1 cellular context compared by ENCODE assay signal in the genomic region with DNA sequence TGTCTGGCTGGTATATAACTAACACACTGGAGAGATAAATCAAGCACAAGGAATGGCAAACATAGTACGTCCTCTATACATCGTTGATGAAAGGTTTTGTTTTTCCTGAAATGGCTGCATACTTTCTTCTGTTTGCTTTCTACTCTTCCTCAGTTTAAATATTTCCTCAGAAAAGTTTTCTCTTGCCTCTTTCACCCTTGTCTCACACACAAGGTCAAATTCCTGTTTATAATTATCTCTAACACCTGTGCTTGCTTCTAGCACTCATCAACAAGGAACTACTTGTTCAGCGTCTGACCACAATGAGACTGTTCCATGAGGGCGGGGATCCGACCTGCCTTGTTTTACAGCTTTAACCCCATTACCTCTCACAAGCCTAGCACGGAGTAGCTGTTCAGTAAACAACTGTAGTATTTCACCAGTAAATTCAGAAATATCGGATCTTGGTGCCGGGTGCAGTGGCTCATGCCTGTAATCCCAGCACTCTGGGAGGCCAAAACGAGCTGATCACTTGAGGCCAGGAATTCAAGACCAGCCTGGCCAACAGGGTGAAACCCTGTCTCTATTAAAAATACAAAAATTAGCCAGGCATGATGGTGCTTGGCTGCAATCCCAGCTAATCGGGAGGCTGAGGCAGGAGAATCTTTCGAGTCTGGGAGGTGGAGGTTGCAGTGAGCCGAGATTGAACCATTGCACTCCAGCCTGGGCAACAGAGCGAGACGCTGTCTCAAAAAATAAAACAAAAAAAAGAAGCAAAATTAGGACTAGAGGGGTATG.
TF ChIP-seq lines count a peak whose summit lies in the region.

No MANE protein-coding gene starts in this region.

TF ChIP-seq in HepG2, 621 proteins besides CTCF, POLR2A, EP300 and RAD21 (continued from another document and continues in another):
- no peak for TF ChIP-seq ATM (IDR thresholded peaks at IDR 0.05; ENCODE audit: borderline replicate concordance)
- no peak for TF ChIP-seq KDM2A (CRISPR knock-in tag; IDR thresholded peaks at IDR 0.05; ENCODE audit: borderline replicate concordance, low read depth)
- TF ChIP-seq NCOA2 (CRISPR knock-in tag; IDR thresholded peaks at IDR 0.05), result peak; percentile 89
- no peak for TF ChIP-seq ZKSCAN1 (IDR thresholded peaks at IDR 0.05; ENCODE audit: low read length)
- peak; percentile 99 for TF ChIP-seq TBX2 (CRISPR knock-in tag; IDR thresholded peaks at IDR 0.05; ENCODE audit: borderline replicate concordance)
- TF ChIP-seq MEIS1 (CRISPR knock-in tag; IDR thresholded peaks at IDR 0.05; ENCODE audit: borderline replicate concordance), result no peak
- TF ChIP-seq, protein P1, sequence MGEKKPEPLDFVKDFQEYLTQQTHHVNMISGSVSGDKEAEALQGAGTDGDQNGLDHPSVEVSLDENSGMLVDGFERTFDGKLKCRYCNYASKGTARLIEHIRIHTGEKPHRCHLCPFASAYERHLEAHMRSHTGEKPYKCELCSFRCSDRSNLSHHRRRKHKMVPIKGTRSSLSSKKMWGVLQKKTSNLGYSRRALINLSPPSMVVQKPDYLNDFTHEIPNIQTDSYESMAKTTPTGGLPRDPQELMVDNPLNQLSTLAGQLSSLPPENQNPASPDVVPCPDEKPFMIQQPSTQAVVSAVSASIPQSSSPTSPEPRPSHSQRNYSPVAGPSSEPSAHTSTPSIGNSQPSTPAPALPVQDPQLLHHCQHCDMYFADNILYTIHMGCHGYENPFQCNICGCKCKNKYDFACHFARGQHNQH (CRISPR knock-in tag; IDR thresholded peaks at IDR 0.05), result peak; percentile 74
- no peak for TF ChIP-seq ZKSCAN5 (CRISPR knock-in tag; IDR thresholded peaks at IDR 0.05)
- no peak for TF ChIP-seq ZNF160 (CRISPR knock-in tag; IDR thresholded peaks at IDR 0.05)
- no peak for TF ChIP-seq ZNF207 (IDR thresholded peaks at IDR 0.05; ENCODE audit: borderline replicate concordance)
- peak; percentile 59 for TF ChIP-seq NR2F2 (IDR thresholded peaks at IDR 0.05; ENCODE audit: borderline replicate concordance, low read depth)
- no peak; the same call in 1 of the 2 replicates for TF ChIP-seq NR2C2 (CRISPR knock-in tag; IDR thresholded peaks at IDR 0.05; ENCODE audit: borderline replicate concordance)
- TF ChIP-seq, protein P2, sequence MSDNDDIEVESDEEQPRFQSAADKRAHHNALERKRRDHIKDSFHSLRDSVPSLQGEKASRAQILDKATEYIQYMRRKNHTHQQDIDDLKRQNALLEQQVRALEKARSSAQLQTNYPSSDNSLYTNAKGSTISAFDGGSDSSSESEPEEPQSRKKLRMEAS (IDR thresholded peaks at IDR 0.05), result 0 out of 2 replicates have a peak, but pooled peaks have one; percentile 23
- TF ChIP-seq, protein P3, sequence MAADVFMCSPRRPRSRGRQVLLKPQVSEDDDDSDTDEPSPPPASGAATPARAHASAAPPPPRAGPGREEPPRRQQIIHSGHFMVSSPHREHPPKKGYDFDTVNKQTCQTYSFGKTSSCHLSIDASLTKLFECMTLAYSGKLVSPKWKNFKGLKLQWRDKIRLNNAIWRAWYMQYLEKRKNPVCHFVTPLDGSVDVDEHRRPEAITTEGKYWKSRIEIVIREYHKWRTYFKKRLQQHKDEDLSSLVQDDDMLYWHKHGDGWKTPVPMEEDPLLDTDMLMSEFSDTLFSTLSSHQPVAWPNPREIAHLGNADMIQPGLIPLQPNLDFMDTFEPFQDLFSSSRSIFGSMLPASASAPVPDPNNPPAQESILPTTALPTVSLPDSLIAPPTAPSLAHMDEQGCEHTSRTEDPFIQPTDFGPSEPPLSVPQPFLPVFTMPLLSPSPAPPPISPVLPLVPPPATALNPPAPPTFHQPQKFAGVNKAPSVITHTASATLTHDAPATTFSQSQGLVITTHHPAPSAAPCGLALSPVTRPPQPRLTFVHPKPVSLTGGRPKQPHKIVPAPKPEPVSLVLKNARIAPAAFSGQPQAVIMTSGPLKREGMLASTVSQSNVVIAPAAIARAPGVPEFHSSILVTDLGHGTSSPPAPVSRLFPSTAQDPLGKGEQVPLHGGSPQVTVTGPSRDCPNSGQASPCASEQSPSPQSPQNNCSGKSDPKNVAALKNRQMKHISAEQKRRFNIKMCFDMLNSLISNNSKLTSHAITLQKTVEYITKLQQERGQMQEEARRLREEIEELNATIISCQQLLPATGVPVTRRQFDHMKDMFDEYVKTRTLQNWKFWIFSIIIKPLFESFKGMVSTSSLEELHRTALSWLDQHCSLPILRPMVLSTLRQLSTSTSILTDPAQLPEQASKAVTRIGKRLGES (CRISPR knock-in tag; IDR thresholded peaks at IDR 0.05; ENCODE audit: borderline replicate concordance), result no peak
- TF ChIP-seq JUND (CRISPR knock-in tag; IDR thresholded peaks at IDR 0.05), result no peak
- TF ChIP-seq, protein P4, sequence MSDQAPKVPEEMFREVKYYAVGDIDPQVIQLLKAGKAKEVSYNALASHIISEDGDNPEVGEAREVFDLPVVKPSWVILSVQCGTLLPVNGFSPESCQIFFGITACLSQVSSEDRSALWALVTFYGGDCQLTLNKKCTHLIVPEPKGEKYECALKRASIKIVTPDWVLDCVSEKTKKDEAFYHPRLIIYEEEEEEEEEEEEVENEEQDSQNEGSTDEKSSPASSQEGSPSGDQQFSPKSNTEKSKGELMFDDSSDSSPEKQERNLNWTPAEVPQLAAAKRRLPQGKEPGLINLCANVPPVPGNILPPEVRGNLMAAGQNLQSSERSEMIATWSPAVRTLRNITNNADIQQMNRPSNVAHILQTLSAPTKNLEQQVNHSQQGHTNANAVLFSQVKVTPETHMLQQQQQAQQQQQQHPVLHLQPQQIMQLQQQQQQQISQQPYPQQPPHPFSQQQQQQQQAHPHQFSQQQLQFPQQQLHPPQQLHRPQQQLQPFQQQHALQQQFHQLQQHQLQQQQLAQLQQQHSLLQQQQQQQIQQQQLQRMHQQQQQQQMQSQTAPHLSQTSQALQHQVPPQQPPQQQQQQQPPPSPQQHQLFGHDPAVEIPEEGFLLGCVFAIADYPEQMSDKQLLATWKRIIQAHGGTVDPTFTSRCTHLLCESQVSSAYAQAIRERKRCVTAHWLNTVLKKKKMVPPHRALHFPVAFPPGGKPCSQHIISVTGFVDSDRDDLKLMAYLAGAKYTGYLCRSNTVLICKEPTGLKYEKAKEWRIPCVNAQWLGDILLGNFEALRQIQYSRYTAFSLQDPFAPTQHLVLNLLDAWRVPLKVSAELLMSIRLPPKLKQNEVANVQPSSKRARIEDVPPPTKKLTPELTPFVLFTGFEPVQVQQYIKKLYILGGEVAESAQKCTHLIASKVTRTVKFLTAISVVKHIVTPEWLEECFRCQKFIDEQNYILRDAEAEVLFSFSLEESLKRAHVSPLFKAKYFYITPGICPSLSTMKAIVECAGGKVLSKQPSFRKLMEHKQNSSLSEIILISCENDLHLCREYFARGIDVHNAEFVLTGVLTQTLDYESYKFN (CRISPR knock-in tag; conservative IDR thresholded peaks at IDR 0.05), result peak; percentile 81
- no peak for TF ChIP-seq NCOA1 (CRISPR knock-in tag; IDR thresholded peaks at IDR 0.05)
- no peak for TF ChIP-seq HNRNPK (IDR thresholded peaks at IDR 0.05; ENCODE audit: low read depth, low read length, poor library complexity, severe bottlenecking)
- 0 out of 2 replicates have a peak, but pooled peaks have one; percentile 28 for TF ChIP-seq ZNF761 (CRISPR knock-in tag; conservative IDR thresholded peaks at IDR 0.05)
- no peak for TF ChIP-seq ZNF496 (CRISPR knock-in tag; IDR thresholded peaks at IDR 0.05; ENCODE audit: insufficient replicate concordance)
- no peak for TF ChIP-seq ZNF7 (CRISPR knock-in tag; IDR thresholded peaks at IDR 0.05)
- TF ChIP-seq, protein P5, sequence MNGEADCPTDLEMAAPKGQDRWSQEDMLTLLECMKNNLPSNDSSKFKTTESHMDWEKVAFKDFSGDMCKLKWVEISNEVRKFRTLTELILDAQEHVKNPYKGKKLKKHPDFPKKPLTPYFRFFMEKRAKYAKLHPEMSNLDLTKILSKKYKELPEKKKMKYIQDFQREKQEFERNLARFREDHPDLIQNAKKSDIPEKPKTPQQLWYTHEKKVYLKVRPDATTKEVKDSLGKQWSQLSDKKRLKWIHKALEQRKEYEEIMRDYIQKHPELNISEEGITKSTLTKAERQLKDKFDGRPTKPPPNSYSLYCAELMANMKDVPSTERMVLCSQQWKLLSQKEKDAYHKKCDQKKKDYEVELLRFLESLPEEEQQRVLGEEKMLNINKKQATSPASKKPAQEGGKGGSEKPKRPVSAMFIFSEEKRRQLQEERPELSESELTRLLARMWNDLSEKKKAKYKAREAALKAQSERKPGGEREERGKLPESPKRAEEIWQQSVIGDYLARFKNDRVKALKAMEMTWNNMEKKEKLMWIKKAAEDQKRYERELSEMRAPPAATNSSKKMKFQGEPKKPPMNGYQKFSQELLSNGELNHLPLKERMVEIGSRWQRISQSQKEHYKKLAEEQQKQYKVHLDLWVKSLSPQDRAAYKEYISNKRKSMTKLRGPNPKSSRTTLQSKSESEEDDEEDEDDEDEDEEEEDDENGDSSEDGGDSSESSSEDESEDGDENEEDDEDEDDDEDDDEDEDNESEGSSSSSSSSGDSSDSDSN (CRISPR knock-in tag; IDR thresholded peaks at IDR 0.05), result no peak
- TF ChIP-seq, protein P6, sequence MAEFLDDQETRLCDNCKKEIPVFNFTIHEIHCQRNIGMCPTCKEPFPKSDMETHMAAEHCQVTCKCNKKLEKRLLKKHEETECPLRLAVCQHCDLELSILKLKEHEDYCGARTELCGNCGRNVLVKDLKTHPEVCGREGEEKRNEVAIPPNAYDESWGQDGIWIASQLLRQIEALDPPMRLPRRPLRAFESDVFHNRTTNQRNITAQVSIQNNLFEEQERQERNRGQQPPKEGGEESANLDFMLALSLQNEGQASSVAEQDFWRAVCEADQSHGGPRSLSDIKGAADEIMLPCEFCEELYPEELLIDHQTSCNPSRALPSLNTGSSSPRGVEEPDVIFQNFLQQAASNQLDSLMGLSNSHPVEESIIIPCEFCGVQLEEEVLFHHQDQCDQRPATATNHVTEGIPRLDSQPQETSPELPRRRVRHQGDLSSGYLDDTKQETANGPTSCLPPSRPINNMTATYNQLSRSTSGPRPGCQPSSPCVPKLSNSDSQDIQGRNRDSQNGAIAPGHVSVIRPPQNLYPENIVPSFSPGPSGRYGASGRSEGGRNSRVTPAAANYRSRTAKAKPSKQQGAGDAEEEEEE (CRISPR knock-in tag; IDR thresholded peaks at IDR 0.05; ENCODE audit: borderline replicate concordance), result no peak
- TF ChIP-seq, protein P7, sequence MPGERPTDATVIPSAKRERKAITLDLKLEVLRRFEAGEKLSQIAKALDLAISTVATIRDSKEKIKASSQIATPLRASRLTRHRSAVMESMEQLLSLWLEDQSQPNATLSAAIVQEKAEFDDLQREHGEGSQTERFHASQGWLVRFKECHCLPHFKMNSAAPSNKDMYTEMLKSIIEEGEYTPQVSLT (CRISPR knock-in tag; IDR thresholded peaks at IDR 0.05; ENCODE audit: borderline replicate concordance, low read depth), result no peak
- no peak for TF ChIP-seq ZNF562 (CRISPR knock-in tag; IDR thresholded peaks at IDR 0.05; ENCODE audit: borderline replicate concordance)
- TF ChIP-seq, protein P8, sequence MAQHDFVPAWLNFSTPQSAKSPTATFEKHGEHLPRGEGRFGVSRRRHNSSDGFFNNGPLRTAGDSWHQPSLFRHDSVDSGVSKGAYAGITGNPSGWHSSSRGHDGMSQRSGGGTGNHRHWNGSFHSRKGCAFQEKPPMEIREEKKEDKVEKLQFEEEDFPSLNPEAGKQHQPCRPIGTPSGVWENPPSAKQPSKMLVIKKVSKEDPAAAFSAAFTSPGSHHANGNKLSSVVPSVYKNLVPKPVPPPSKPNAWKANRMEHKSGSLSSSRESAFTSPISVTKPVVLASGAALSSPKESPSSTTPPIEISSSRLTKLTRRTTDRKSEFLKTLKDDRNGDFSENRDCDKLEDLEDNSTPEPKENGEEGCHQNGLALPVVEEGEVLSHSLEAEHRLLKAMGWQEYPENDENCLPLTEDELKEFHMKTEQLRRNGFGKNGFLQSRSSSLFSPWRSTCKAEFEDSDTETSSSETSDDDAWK (CRISPR knock-in tag; IDR thresholded peaks at IDR 0.05), result no peak
- TF ChIP-seq, protein P9, sequence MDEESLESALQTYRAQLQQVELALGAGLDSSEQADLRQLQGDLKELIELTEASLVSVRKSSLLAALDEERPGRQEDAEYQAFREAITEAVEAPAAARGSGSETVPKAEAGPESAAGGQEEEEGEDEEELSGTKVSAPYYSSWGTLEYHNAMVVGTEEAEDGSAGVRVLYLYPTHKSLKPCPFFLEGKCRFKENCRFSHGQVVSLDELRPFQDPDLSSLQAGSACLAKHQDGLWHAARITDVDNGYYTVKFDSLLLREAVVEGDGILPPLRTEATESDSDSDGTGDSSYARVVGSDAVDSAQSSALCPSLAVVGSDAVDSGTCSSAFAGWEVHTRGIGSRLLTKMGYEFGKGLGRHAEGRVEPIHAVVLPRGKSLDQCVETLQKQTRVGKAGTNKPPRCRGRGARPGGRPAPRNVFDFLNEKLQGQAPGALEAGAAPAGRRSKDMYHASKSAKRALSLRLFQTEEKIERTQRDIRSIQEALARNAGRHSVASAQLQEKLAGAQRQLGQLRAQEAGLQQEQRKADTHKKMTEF (CRISPR knock-in tag; IDR thresholded peaks at IDR 0.05), result peak; percentile 66
- TF ChIP-seq, protein P10, sequence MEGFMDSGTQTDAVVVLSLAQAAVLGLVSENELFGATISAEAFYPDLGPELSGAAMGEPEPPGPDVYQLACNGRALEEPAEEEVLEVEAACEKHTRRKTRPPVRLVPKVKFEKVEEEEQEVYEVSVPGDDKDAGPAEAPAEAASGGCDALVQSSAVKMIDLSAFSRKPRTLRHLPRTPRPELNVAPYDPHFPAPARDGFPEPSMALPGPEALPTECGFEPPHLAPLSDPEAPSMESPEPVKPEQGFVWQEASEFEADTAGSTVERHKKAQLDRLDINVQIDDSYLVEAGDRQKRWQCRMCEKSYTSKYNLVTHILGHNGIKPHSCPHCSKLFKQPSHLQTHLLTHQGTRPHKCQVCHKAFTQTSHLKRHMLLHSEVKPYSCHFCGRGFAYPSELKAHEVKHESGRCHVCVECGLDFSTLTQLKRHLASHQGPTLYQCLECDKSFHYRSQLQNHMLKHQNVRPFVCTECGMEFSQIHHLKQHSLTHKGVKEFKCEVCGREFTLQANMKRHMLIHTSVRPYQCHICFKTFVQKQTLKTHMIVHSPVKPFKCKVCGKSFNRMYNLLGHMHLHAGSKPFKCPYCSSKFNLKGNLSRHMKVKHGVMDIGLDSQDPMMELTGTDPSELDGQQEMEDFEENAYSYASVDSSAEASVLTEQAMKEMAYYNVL (CRISPR knock-in tag; IDR thresholded peaks at IDR 0.05; ENCODE audit: borderline replicate concordance), result peak; percentile 98
- TF ChIP-seq KDM1A (CRISPR knock-in tag; IDR thresholded peaks at IDR 0.05), result peak; percentile 55; the same call in 1 of the 2 replicates
- TF ChIP-seq ZNF589 (CRISPR knock-in tag; conservative IDR thresholded peaks at IDR 0.05), result no peak
- no peak for TF ChIP-seq PAF1 (CRISPR knock-in tag; IDR thresholded peaks at IDR 0.05)
- TF ChIP-seq ZNF335 (CRISPR knock-in tag; IDR thresholded peaks at IDR 0.05), result no peak
- peak; percentile 87 for TF ChIP-seq GATAD2A (CRISPR knock-in tag; IDR thresholded peaks at IDR 0.05)
- no peak for TF ChIP-seq NAIF1 (CRISPR knock-in tag; IDR thresholded peaks at IDR 0.05; ENCODE audit: borderline replicate concordance)
- no peak for TF ChIP-seq PHF20 (CRISPR knock-in tag; IDR thresholded peaks at IDR 0.05)
- TF ChIP-seq NFKBIZ (CRISPR knock-in tag; IDR thresholded peaks at IDR 0.05), result no peak
- TF ChIP-seq ZNF12 (CRISPR knock-in tag; IDR thresholded peaks at IDR 0.05), result no peak
- no peak for TF ChIP-seq ZNF557 (CRISPR knock-in tag; IDR thresholded peaks at IDR 0.05)
- no peak for TF ChIP-seq ZFY (CRISPR knock-in tag; IDR thresholded peaks at IDR 0.05)
- TF ChIP-seq SKI (IDR thresholded peaks at IDR 0.05; ENCODE audit: partially characterized antibody), result no peak
- TF ChIP-seq SOX5 (CRISPR knock-in tag; IDR thresholded peaks at IDR 0.05; ENCODE audit: borderline replicate concordance), result peak; percentile 96
